In genomic region chr2:236855176-236855865, GRCh38 we compare ENCODE assay signal across 35 cellular contexts.
"Had no signal": no experiment of that assay in that cellular context is flagged by ENCODE, and none has a peak within 500 bp of the region (broad histone marks: within the 10 kb centered on the region; RNA-seq: fewer than 3 reads in every experiment).

No MANE protein-coding gene starts in this region.

- H3K36me3 Mint-ChIP-seq: activated CD8-positive, alpha-beta memory T cell treated with anti-CD3 and anti-CD28 coated beads, Interleukin-2, amount 10 ng/mL, durations not matched to agents 7 days and 5 days; activated naive CD4-positive, alpha-beta T cell treated with anti-CD3 and anti-CD28 coated beads, Interleukin-2, amount 50 U/mL, for 24 hours; activated naive CD8-positive, alpha-beta T cell treated with anti-CD3 and anti-CD28 coated beads for 36 hours had no signal

- DNase-seq: activated B cell treated with CpG ODN at 0.5 μM for 24 hours; activated CD4-positive, alpha-beta T cell treated with anti-CD3 and anti-CD28 coated beads for 48 hours; activated CD4-positive, alpha-beta T cell treated with anti-CD3 and anti-CD28 coated beads, Interleukin-2, amount 50 U/mL, for 1 hour; activated CD4-positive, alpha-beta T cell treated with anti-CD3 and anti-CD28 coated beads, Interleukin-2, amount 50 U/mL, for 48 hours; activated CD8-positive, alpha-beta memory T cell treated with anti-CD3 and anti-CD28 coated beads, Interleukin-2, amount 10 ng/mL, durations not matched to agents 7 days and 5 days; activated CD8-positive, alpha-beta memory T cell treated with anti-CD3 and anti-CD28 coated beads, Interleukin-2, amount 50 U/mL, for 4 hours; activated CD8-positive, alpha-beta T cell treated with anti-CD3 and anti-CD28 coated beads, Interleukin-2, amount 10 ng/mL, durations not matched to agents 7 days and 5 days; activated effector memory CD4-positive, alpha-beta T cell treated with anti-CD3 and anti-CD28 coated beads, Interleukin-2, amount 50 U/mL, for 16 hours; activated naive CD4-positive, alpha-beta T cell treated with anti-CD3 and anti-CD28 coated beads for 36 hours; activated naive CD8-positive, alpha-beta T cell treated with anti-CD3 and anti-CD28 coated beads for 36 hours; activated T-cell treated with anti-CD3 and anti-CD28 coated beads, Interleukin-2, amount 50 U/mL, for 1 hour; activated T-cell treated with anti-CD3 and anti-CD28 coated beads, Interleukin-2, amount 50 U/mL, for 48 hours; central memory CD4-positive, alpha-beta T cell; cerebellar nuclear complex; colonic mucosa; dorsolateral prefrontal cortex; effector CD4-positive, alpha-beta T cell; effector memory CD8-positive, alpha-beta T cell; esophagus squamous epithelium; foreskin melanocyte; T-helper 1 cell; T-helper 17 cell; T1000; WERI-Rb-1 had no signal

- H3K4me3 ChIP-seq: ascending aorta, breast epithelium, cardiac muscle cell, colonic mucosa, dorsolateral prefrontal cortex, esophagus squamous epithelium, gastroesophageal sphincter had no signal

- H3K36me3 ChIP-seq: ascending aorta, breast epithelium, cardiac muscle cell, colonic mucosa, esophagus squamous epithelium, gastroesophageal sphincter, WERI-Rb-1 had no signal

- H3K27me3 Mint-ChIP-seq: activated B cell treated with CpG ODN at 0.5 μM for 24 hours; activated CD8-positive, alpha-beta memory T cell treated with anti-CD3 and anti-CD28 coated beads, Interleukin-2, amount 10 ng/mL, durations not matched to agents 7 days and 5 days; activated naive CD4-positive, alpha-beta T cell treated with anti-CD3 and anti-CD28 coated beads, Interleukin-2, amount 50 U/mL, for 24 hours had no signal

- H3K27me3 ChIP-seq: ascending aorta, breast epithelium, cardiac muscle cell, colonic mucosa, dorsolateral prefrontal cortex, esophagus squamous epithelium had no signal

- H3K27ac ChIP-seq: ascending aorta, breast epithelium, cardiac muscle cell, colonic mucosa, dorsolateral prefrontal cortex, epithelial cell of prostate, esophagus squamous epithelium, gastroesophageal sphincter, WERI-Rb-1 had no signal

- H3K27ac Mint-ChIP-seq: activated B cell treated with CpG ODN at 0.5 μM for 24 hours; activated CD8-positive, alpha-beta memory T cell treated with anti-CD3 and anti-CD28 coated beads, Interleukin-2, amount 10 ng/mL, durations not matched to agents 7 days and 5 days; activated CD8-positive, alpha-beta T cell treated with anti-CD3 and anti-CD28 coated beads, Interleukin-2, amount 10 ng/mL, durations not matched to agents 7 days and 5 days; activated naive CD4-positive, alpha-beta T cell treated with anti-CD3 and anti-CD28 coated beads for 36 hours; activated naive CD4-positive, alpha-beta T cell treated with anti-CD3 and anti-CD28 coated beads, Interleukin-2, amount 50 U/mL, for 24 hours; activated naive CD8-positive, alpha-beta T cell treated with anti-CD3 and anti-CD28 coated beads for 36 hours; activated T-helper 1 cell treated with anti-CD3 and anti-CD28 coated beads, Interleukin-12 subunit alpha, Interleukin-12 subunit beta, Interleukin-2, Interleukin-4 antibody, amounts not matched to agents 30 ng/mL and 10 ng/mL and 1 ng/mL, durations not matched to agents 14 hours and 24 hours and 36 hours; activated T-helper 2 cell treated with anti-CD3 and anti-CD28 coated beads, Interferon-gamma antibody, Interleukin-2, Interleukin-4, amounts not matched to agents 10 μg/mL and 5 μg/mL and 100 μg/mL, durations not matched to agents 14 hours and 24 hours and 36 hours; dendritic cell treated with granulocyte-macrophage colony-stimulating factor and Interleukin-4, amounts not matched to agents 40 ng/mL and 50 ng/mL, for 4 days; effector memory CD8-positive, alpha-beta T cell; T-helper 17 cell; T-helper 2 cell treated with Interferon-gamma antibody and Interleukin-4, amounts not matched to agents 5 μg/mL and 100 μg/mL, for 36 hours had no signal

- H3K9me3 Mint-ChIP-seq: activated B cell treated with CpG ODN at 0.5 μM for 24 hours; activated naive CD4-positive, alpha-beta T cell treated with anti-CD3 and anti-CD28 coated beads for 36 hours; activated naive CD4-positive, alpha-beta T cell treated with anti-CD3 and anti-CD28 coated beads, Interleukin-2, amount 50 U/mL, for 24 hours; activated naive CD8-positive, alpha-beta T cell treated with anti-CD3 and anti-CD28 coated beads for 36 hours; activated T-helper 1 cell treated with anti-CD3 and anti-CD28 coated beads, Interleukin-12 subunit alpha, Interleukin-12 subunit beta, Interleukin-2, Interleukin-4 antibody, amounts not matched to agents 30 ng/mL and 10 ng/mL and 1 ng/mL, durations not matched to agents 14 hours and 24 hours and 36 hours; activated T-helper 2 cell treated with anti-CD3 and anti-CD28 coated beads, Interferon-gamma antibody, Interleukin-2, Interleukin-4, amounts not matched to agents 10 μg/mL and 5 μg/mL and 100 μg/mL, durations not matched to agents 14 hours and 24 hours and 36 hours; dendritic cell treated with granulocyte-macrophage colony-stimulating factor and Interleukin-4, amounts not matched to agents 40 ng/mL and 50 ng/mL, for 4 days; effector memory CD8-positive, alpha-beta T cell; T-helper 2 cell treated with Interferon-gamma antibody and Interleukin-4, amounts not matched to agents 5 μg/mL and 100 μg/mL, for 36 hours had no signal

- H3K4me1 Mint-ChIP-seq: activated B cell treated with CpG ODN at 0.5 μM for 24 hours; activated CD8-positive, alpha-beta memory T cell treated with anti-CD3 and anti-CD28 coated beads, Interleukin-2, amount 10 ng/mL, durations not matched to agents 7 days and 5 days; activated naive CD4-positive, alpha-beta T cell treated with anti-CD3 and anti-CD28 coated beads, Interleukin-2, amount 50 U/mL, for 24 hours; activated naive CD8-positive, alpha-beta T cell treated with anti-CD3 and anti-CD28 coated beads for 36 hours; T-helper 17 cell had no signal

- H3K9me3 ChIP-seq: ascending aorta, breast epithelium, colonic mucosa, esophagus squamous epithelium had no signal

- H3K4me3 Mint-ChIP-seq: activated B cell treated with CpG ODN at 0.5 μM for 24 hours; activated CD8-positive, alpha-beta memory T cell treated with anti-CD3 and anti-CD28 coated beads, Interleukin-2, amount 10 ng/mL, durations not matched to agents 7 days and 5 days; activated CD8-positive, alpha-beta T cell treated with anti-CD3 and anti-CD28 coated beads, Interleukin-2, amount 10 ng/mL, durations not matched to agents 7 days and 5 days; activated naive CD4-positive, alpha-beta T cell treated with anti-CD3 and anti-CD28 coated beads for 36 hours; activated naive CD4-positive, alpha-beta T cell treated with anti-CD3 and anti-CD28 coated beads, Interleukin-2, amount 50 U/mL, for 24 hours; activated naive CD8-positive, alpha-beta T cell treated with anti-CD3 and anti-CD28 coated beads for 36 hours; activated T-helper 1 cell treated with anti-CD3 and anti-CD28 coated beads, Interleukin-12 subunit alpha, Interleukin-12 subunit beta, Interleukin-2, Interleukin-4 antibody, amounts not matched to agents 30 ng/mL and 10 ng/mL and 1 ng/mL, durations not matched to agents 14 hours and 24 hours and 36 hours; dendritic cell treated with granulocyte-macrophage colony-stimulating factor and Interleukin-4, amounts not matched to agents 40 ng/mL and 50 ng/mL, for 4 days; effector memory CD8-positive, alpha-beta T cell; T-helper 17 cell; T-helper 2 cell treated with Interferon-gamma antibody and Interleukin-4, amounts not matched to agents 5 μg/mL and 100 μg/mL, for 36 hours had no signal

- H3K4me1 ChIP-seq: ascending aorta, breast epithelium, colonic mucosa, gastroesophageal sphincter had no signal

- ATAC-seq: activated CD4-positive, CD25-positive, alpha-beta regulatory T cell treated with anti-CD3 and anti-CD28 coated beads, Interleukin-2, amount 50 U/mL, for 24 hours; activated CD8-positive, alpha-beta memory T cell treated with anti-CD3 and anti-CD28 coated beads, Interleukin-2, amount 10 ng/mL, durations not matched to agents 7 days and 5 days; activated CD8-positive, alpha-beta T cell treated with anti-CD3 and anti-CD28 coated beads, Interleukin-2, amount 10 ng/mL, durations not matched to agents 7 days and 5 days; effector memory CD8-positive, alpha-beta T cell; gastroesophageal sphincter; T-helper 17 cell had no signal
